In genomic region chr1:24714859-24715520, GRCh38 we compare ENCODE assay signal across 12 cellular contexts. TPM values are rescaled to one million over a fixed set of nuclear protein-coding genes. Genes with fewer than 3 reads are reported as not detected.
DNase-seq lines count a peak whose midpoint lies in the region; ATAC-seq and TF ChIP-seq lines count a peak whose summit lies in the region.
"Had no signal": no experiment of that assay in that cellular context is flagged by ENCODE, and none has a peak within 500 bp of the region (broad histone marks: within the 10 kb centered on the region; RNA-seq: fewer than 3 reads in every experiment).

No MANE protein-coding gene starts in this region.

- ATAC-seq in central memory CD8-positive, alpha-beta T cell (replicated peaks; ENCODE audit: extremely low read depth, poor library complexity, severe bottlenecking): no peak
- ATAC-seq in omental fat pad (ENCODE audit: low FRiP score): peak; percentile 27
- ATAC-seq: left lobe of liver had no signal

- peak; percentile 97 for DNase-seq in Ammon's horn (ENCODE audit: low spot score)
- DNase-seq in LHCN-M2 (ENCODE audit: low read depth): peak; percentile 79
- no peak for DNase-seq in central memory CD8-positive, alpha-beta T cell (ENCODE audit: low spot score in 2 of 2)
- DNase-seq in omental fat pad (ENCODE audit: low spot score): no peak
- DNase-seq in NOMO-1 treated with dmso at 0.1 percent for 144 hours (lab: John Stamatoyannopoulos, UW; ENCODE audit: unreplicated experiment): no peak
- no peak for DNase-seq in HuH-7 (ENCODE audit: low spot score)
- no peak for DNase-seq in Kasumi-1 (lab: John Stamatoyannopoulos, UW)
- no peak for DNase-seq in endothelial cell (ENCODE audit: low spot score)
- DNase-seq: NCI-H1694 treated with DMSO at 0.1 percent for 48 hours, small intestine, uterus had no signal

- no peaks in the 10 kb centered on the region for H3K9me3 Mint-ChIP-seq in central memory CD8-positive, alpha-beta T cell
- H3K9me3 Mint-ChIP-seq in endothelial cell (ENCODE audit: unreplicated experiment): no peaks in the 10 kb centered on the region

- peaks cover 3% of the 10 kb centered on the region for H3K4me1 Mint-ChIP-seq in central memory CD8-positive, alpha-beta T cell
- peaks cover 3% of the 10 kb centered on the region for H3K4me1 Mint-ChIP-seq in endothelial cell (ENCODE audit: unreplicated experiment)

- TF ChIP-seq CTCF in omental fat pad (IDR thresholded peaks at IDR 0.05) (no peak), endothelial cell (IDR thresholded peaks at IDR 0.05; ENCODE audit: unreplicated experiment) (no peak)

- H3K27ac Mint-ChIP-seq in central memory CD8-positive, alpha-beta T cell (ENCODE audit: low read depth): peak overlapping the region; percentile 25
- no peak overlapping the region for H3K27ac Mint-ChIP-seq in endothelial cell (ENCODE audit: unreplicated experiment)

- H3K27me3 Mint-ChIP-seq in central memory CD8-positive, alpha-beta T cell: no peaks in the 10 kb centered on the region
- H3K27me3 Mint-ChIP-seq in endothelial cell (ENCODE audit: unreplicated experiment): peaks cover 10% of the 10 kb centered on the region

- no peaks in the 10 kb centered on the region for H3K36me3 Mint-ChIP-seq in central memory CD8-positive, alpha-beta T cell (ENCODE audit: insufficient read depth)
- H3K36me3 Mint-ChIP-seq in endothelial cell (ENCODE audit: low read depth, unreplicated experiment): peaks cover 4% of the 10 kb centered on the region

- H3K4me3 Mint-ChIP-seq in central memory CD8-positive, alpha-beta T cell: no peak overlapping the region
- no peak overlapping the region for H3K4me3 Mint-ChIP-seq in endothelial cell (ENCODE audit: unreplicated experiment)

RNA-seq across cellular contexts. Expression of gene CLIC4, which starts 30.3 kb away (rescaled TPM):
- total RNA-seq in LHCN-M2 (2014; rRNA removed): 533 and 580 TPM in 2 replicates
- polyA plus RNA-seq in LHCN-M2 (2012): 229 TPM
- total RNA-seq in omental fat pad: 100 to 1,000 TPM; 205 to 309 (median 292) TPM
- 109 TPM for total RNA-seq in endothelial cell (ENCODE audit: unreplicated experiment)

Comparison
In these comparisons a context has a peak if more than half of its experiments do, and no peak if none do; other contexts are left out.
1. DNase-seq: peak in Ammon's horn (single experiment) and LHCN-M2 (single experiment); none in central memory CD8-positive, alpha-beta T cell (0 of 2), omental fat pad (single experiment), NOMO-1 treated with dmso at 0.1 percent for 144 hours (single experiment), HuH-7 (single experiment), Kasumi-1 (0 of 2) and endothelial cell (single experiment).